19 cellular contexts compared by ENCODE assay signal in the genomic region with DNA sequence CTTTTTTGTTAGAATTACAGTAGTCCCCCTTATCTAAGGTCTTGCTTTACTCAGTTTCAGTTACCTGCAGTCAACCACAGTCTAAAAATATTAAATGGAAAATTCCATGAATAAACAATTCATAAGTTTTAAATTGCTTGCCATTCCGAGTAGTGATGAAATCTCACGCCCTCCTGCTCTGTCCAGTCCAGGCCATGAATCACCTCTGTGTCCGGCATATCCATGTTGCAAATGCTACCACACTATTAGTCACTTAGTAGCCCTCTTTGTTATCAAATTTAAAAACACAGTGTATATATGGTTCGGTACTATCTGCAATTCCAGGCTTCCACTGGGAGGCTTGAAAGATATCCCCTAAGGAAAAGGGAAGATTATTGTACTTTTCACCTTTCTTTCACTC.
DNase-seq lines count a peak whose midpoint lies in the region; ATAC-seq, FAIRE-seq and TF ChIP-seq lines count a peak whose summit lies in the region.
"Had no signal": no experiment of that assay in that cellular context is flagged by ENCODE, and none has a peak within 500 bp of the region (broad histone marks: within the 10 kb centered on the region; RNA-seq: fewer than 3 reads in every experiment).

No MANE protein-coding gene starts in this region.

- no peaks in the 10 kb centered on the region for H3K36me3 Mint-ChIP-seq in MCF 10A (ENCODE audit: insufficient read depth, unreplicated experiment)
- H3K36me3 Mint-ChIP-seq: type B pancreatic cell had no signal

- CTCF ChIA-PET in MCF 10A (lab: Yijun Ruan, JAX) = interaction anchor here (1.1 kb wide), 1 partner anchor 36 kb away, joined by 5 read pairs; no protein-coding TSS in a partner anchor

- ATAC-seq in SK-N-SH treated with all-trans-retinoic acid at 6 μM for 48 hours (peak; percentile 79), thoracic aorta (ENCODE audit: insufficient number of reproducible peaks, low FRiP score, low read depth) (peak; percentile 69), left lung (no peak), HG02852 (IDR thresholded peaks at IDR 0.05; ENCODE audit: unreplicated experiment) (no peak), pancreas (no peak)
- ATAC-seq: effector memory CD8-positive, alpha-beta T cell had no signal

- no peak for FAIRE-seq in pancreas (lab: Jason Lieb, UNC)
- FAIRE-seq: GM12892 had no signal

- H3K4me1 ChIP-seq in breast epithelium (no peaks in the 10 kb centered on the region), thoracic aorta (ENCODE audit: control insufficient read depth in 1 of 2, low read depth in 2 of 2) (peaks cover 0 to 4% of the 10 kb centered on the region in 2 donors), left lung (no peaks in the 10 kb centered on the region), pancreas (no peaks in the 10 kb centered on the region)

- POLR2A ChIA-PET in MCF 10A (lab: Yijun Ruan, JAX) = no interaction called here

- H3K4me3 ChIP-seq in breast epithelium (no peak overlapping the region), fibroblast of the aortic adventitia (ENCODE audit: low read depth, low read length) (no peak overlapping the region), thoracic aorta (peak overlapping the region; percentile 16), left lung (no peak overlapping the region), pancreas (no peak overlapping the region)

- H3K27ac ChIP-seq in breast epithelium (no peak overlapping the region), thoracic aorta (no peak overlapping the region), left lung (no peak overlapping the region), pancreas (no peak overlapping the region)
- H3K27ac ChIP-seq: 22Rv1 had no signal

- H3K4me1 Mint-ChIP-seq in MCF 10A (ENCODE audit: insufficient read depth, unreplicated experiment) = peaks cover 5% of the 10 kb centered on the region

- H3K27me3 ChIP-seq in breast epithelium (no peaks in the 10 kb centered on the region), thoracic aorta (replicated peaks; ENCODE audit: insufficient read depth) (no peaks in the 10 kb centered on the region), left lung (no peaks in the 10 kb centered on the region), pancreas (no peaks in the 10 kb centered on the region)

- DNase-seq in MCF 10A (ENCODE audit: unreplicated experiment) (peak; percentile 79), breast epithelium (ENCODE audit: low spot score in 2 of 2) (no peak), fibroblast of the aortic adventitia (ENCODE audit: low read depth) (peak; percentile 82), thoracic aorta (ENCODE audit: low spot score) (no peak), left lung (no peak), pancreas (no peak)
- DNase-seq: DMS53; effector memory CD8-positive, alpha-beta T cell; H7; hypothalamus; mesendoderm; NCI-H1092; NCI-H510A; SHP77 had no signal

- intact Hi-C loops in MCF 10A (cut with micrococcal nuclease) = no loop called here
- intact Hi-C loops in breast epithelium (cut with DNase I; ENCODE audit: low total_unique reads) = loop anchor here (2.0 kb wide), 1 partner anchor 49 kb away; no protein-coding TSS in a partner anchor
- intact Hi-C loops in left lung (cut with DNase I) = no loop called here
- intact Hi-C loops in pancreas (cut with DNase I) = no loop called here

- BruUV-seq in MCF 10A (replicated peaks; lab: Mats Ljungman, UMichigan) = no TSS peak

- TF ChIP-seq CTCF in MCF 10A (IDR thresholded peaks at IDR 0.05; ENCODE audit: unreplicated experiment) (no peak), breast epithelium (IDR thresholded peaks at IDR 0.05) (no peak), fibroblast of the aortic adventitia (IDR thresholded peaks at IDR 0.05; ENCODE audit: insufficient read depth, low read length) (no peak), thoracic aorta (IDR thresholded peaks at IDR 0.05) (no peak), left lung (IDR thresholded peaks at IDR 0.05) (no peak), pancreas (IDR thresholded peaks at IDR 0.05) (no peak)

- H3K27me3 Mint-ChIP-seq in MCF 10A (ENCODE audit: insufficient read depth, unreplicated experiment) = no peaks in the 10 kb centered on the region
- H3K27me3 Mint-ChIP-seq: effector memory CD8-positive, alpha-beta T cell; type B pancreatic cell had no signal

- no peaks in the 10 kb centered on the region for H3K36me3 ChIP-seq in breast epithelium
- H3K36me3 ChIP-seq in thoracic aorta = no peaks in the 10 kb centered on the region
- H3K36me3 ChIP-seq in left lung = no peaks in the 10 kb centered on the region
- no peaks in the 10 kb centered on the region for H3K36me3 ChIP-seq in pancreas

- no peak for TF ChIP-seq POLR2A in breast epithelium (IDR thresholded peaks at IDR 0.05)

- H3K9me3 ChIP-seq in breast epithelium (no peaks in the 10 kb centered on the region), thoracic aorta (no peaks in the 10 kb centered on the region), left lung (no peaks in the 10 kb centered on the region), pancreas (no peaks in the 10 kb centered on the region)

- no peak overlapping the region for H3K4me3 Mint-ChIP-seq in MCF 10A (ENCODE audit: unreplicated experiment)
- H3K4me3 Mint-ChIP-seq: effector memory CD8-positive, alpha-beta T cell; type B pancreatic cell had no signal

- H3K9me3 Mint-ChIP-seq in MCF 10A (ENCODE audit: unreplicated experiment) = peaks cover 5% of the 10 kb centered on the region
- H3K9me3 Mint-ChIP-seq: type B pancreatic cell had no signal

- H3K27ac Mint-ChIP-seq in MCF 10A (ENCODE audit: low read depth, unreplicated experiment) = peak overlapping the region; percentile 9
- H3K27ac Mint-ChIP-seq: effector memory CD8-positive, alpha-beta T cell; type B pancreatic cell had no signal

- whole genome bisulfite sequencing in pancreas, 2 donors = 91 to 96% methylated on average over 4 of the region's 4 CpGs

TF ChIP-seq in SK-N-SH treated with all-trans-retinoic acid at 6 μM for 48 hours, 23 proteins besides CTCF, POLR2A, EP300 and RAD21:
- TF ChIP-seq ZFP3 (CRISPR knock-in tag; IDR thresholded peaks at IDR 0.05) = no peak
- TF ChIP-seq, protein P1, sequence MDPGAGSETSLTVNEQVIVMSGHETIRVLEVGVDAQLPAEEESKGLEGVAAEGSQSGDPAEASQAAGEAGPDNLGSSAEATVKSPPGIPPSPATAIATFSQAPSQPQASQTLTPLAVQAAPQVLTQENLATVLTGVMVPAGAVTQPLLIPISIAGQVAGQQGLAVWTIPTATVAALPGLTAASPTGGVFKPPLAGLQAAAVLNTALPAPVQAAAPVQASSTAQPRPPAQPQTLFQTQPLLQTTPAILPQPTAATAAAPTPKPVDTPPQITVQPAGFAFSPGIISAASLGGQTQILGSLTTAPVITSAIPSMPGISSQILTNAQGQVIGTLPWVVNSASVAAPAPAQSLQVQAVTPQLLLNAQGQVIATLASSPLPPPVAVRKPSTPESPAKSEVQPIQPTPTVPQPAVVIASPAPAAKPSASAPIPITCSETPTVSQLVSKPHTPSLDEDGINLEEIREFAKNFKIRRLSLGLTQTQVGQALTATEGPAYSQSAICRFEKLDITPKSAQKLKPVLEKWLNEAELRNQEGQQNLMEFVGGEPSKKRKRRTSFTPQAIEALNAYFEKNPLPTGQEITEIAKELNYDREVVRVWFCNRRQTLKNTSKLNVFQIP (CRISPR knock-in tag; IDR thresholded peaks at IDR 0.05; ENCODE audit: borderline replicate concordance, low read depth) = no peak

Comparison
In these comparisons a context has a peak if more than half of its experiments do, and no peak if none do; other contexts are left out.
1. DNase-seq: peak in MCF 10A (single experiment) and fibroblast of the aortic adventitia (single experiment); none in breast epithelium (0 of 2), thoracic aorta (single experiment), left lung (0 of 2) and pancreas (0 of 6).
2. ATAC-seq: peak in SK-N-SH treated with all-trans-retinoic acid at 6 μM for 48 hours (single experiment) and thoracic aorta (single experiment); none in left lung (single experiment), HG02852 (single experiment) and pancreas (0 of 4).